10 cellular contexts compared by ENCODE assay signal in the genomic region with DNA sequence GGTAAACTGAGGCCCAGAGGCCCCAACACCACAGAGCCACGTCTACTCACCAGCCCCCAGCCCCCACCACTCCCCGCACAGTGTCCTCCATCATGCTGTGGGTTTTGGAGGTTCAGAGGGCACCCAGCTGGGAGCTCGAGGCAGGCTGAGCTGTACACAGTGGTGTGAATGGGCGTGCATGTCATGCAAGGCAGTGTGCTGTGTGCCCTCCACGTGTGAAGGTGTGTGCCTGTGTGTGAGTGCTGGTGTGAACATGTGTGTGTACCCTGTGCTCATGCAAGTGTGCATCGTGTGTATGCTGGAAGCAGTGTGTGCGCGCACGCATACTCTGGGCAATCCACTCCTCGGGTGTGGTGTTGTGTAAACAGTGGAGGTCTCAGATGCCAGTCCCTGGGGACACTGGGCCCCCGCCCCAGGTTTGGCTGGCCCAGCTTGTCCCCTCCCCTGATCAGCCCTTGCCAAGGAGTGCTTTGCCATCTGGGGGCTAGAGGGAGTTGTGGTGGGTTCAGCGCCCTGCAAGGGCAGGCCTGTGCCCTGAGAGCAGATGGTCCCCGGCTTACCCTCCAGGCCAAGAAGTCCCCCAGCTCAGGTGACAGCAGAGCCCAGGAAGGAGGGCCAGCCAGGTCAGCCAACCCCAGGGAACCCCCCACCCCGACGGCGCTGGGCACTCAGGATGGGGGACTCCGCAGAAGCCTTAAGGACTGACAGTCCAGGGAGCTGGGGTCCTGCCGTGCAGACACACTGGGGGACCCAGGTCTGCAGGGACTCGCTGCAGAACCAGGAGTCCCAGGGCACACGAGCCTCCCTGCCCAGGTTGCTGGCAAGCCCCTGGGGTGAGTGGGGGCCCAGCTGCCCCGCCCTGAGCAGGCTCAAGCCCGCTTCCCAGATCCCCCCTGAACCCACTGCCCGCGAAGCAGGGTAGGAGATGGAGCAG. TPM values are rescaled to one million over a fixed set of nuclear protein-coding genes. Genes with fewer than 3 reads are reported as not detected.
A peak's percentile ranks its signal among the peaks of the same experiment; 100 is the strongest.
DNase-seq lines count a peak whose midpoint lies in the region; ATAC-seq, FAIRE-seq and TF ChIP-seq lines count a peak whose summit lies in the region.
"Had no signal": no experiment of that assay in that cellular context is flagged by ENCODE, and none has a peak within 500 bp of the region (broad histone marks: within the 10 kb centered on the region; RNA-seq: fewer than 3 reads in every experiment).

No MANE protein-coding gene starts in this region.

- peak overlapping the region; percentile 95 for H3K9ac ChIP-seq in HCT116 (ENCODE audit: low read length)

- H3K36me3 ChIP-seq in HCT116 (ENCODE audit: control insufficient read depth in 1 of 2, insufficient read depth in 2 of 2, low read length in 2 of 2) (no peaks in the 10 kb centered on the region), ovary (no peaks in the 10 kb centered on the region)
- H3K36me3 ChIP-seq: HAP-1 had no signal

- CTCF ChIA-PET in CD4-positive, alpha-beta T cell (lab: Charles Lee), result interaction anchor here (1.3 to 3.1 kb wide), 4 partner anchors 24 to 100 kb away, joined by 6 to 49 read pairs (median 24); partner anchors contain the start of gene GPR132
- CTCF ChIA-PET in HCT116 (lab: Charles Lee), result interaction anchor here (1.5 kb wide), 1 partner anchor 263 kb away, joined by 5 read pairs; no protein-coding TSS in a partner anchor

- peak overlapping the region; percentile 76 for H3K4me3 Mint-ChIP-seq in CD4-positive, alpha-beta T cell
- H3K4me3 Mint-ChIP-seq in chondrocyte (ENCODE audit: unreplicated experiment), result no peak overlapping the region

- H3K27me3 ChIP-seq in CD4-positive, alpha-beta T cell (ENCODE audit: control insufficient read depth, insufficient read depth, low read length), result no peaks in the 10 kb centered on the region
- H3K27me3 ChIP-seq in HCT116 (ENCODE audit: insufficient read depth, low read length), result no peaks in the 10 kb centered on the region
- no peaks in the 10 kb centered on the region for H3K27me3 ChIP-seq in ovary

- 84 to 86% (median 84%) methylated on average over 24 of the region's 24 CpGs for WGBS in ovary, 3 donors

- peak overlapping the region in 1 of 2 experiments; percentile 66; a peak in 2 of 4 replicates for H3K4me3 ChIP-seq in HCT116 (replicated peaks in 1 of 2; ENCODE audit: low read depth in 1 of 2, low read length in 2 of 2)
- H3K4me3 ChIP-seq in ovary, result no peak overlapping the region
- H3K4me3 ChIP-seq: HAP-1 had no signal

- TF ChIP-seq EP300 in ovary (IDR thresholded peaks at IDR 0.05), result no peak

- no peak for TF ChIP-seq RAD21 in HCT116 (IDR thresholded peaks at IDR 0.05; ENCODE audit: low read depth)

- H3K36me3 Mint-ChIP-seq in CD4-positive, alpha-beta T cell (ENCODE audit: low read depth), result no peaks in the 10 kb centered on the region
- H3K36me3 Mint-ChIP-seq in chondrocyte (ENCODE audit: low read depth), result no peaks in the 10 kb centered on the region

- H3K9me2 ChIP-seq in HCT116 (ENCODE audit: insufficient read depth), result no peaks in the 10 kb centered on the region

- H3K4me1 ChIP-seq in HCT116 (ENCODE audit: control insufficient read depth in 1 of 2, insufficient read depth in 2 of 2, low read length in 2 of 2) (peaks cover 53 to 77% of the 10 kb centered on the region in 2 experiments), ovary (ENCODE audit: insufficient read depth) (peaks cover 13% of the 10 kb centered on the region)

- peaks cover 18% of the 10 kb centered on the region for H3K4me1 Mint-ChIP-seq in CD4-positive, alpha-beta T cell (ENCODE audit: low read depth)
- peaks cover 48% of the 10 kb centered on the region for H3K4me1 Mint-ChIP-seq in chondrocyte (ENCODE audit: low read depth)

- no peak overlapping the region for H3K27ac Mint-ChIP-seq in CD4-positive, alpha-beta T cell
- peak overlapping the region; percentile 76 for H3K27ac Mint-ChIP-seq in chondrocyte (ENCODE audit: unreplicated experiment)

- no peaks in the 10 kb centered on the region for H3K9me3 Mint-ChIP-seq in CD4-positive, alpha-beta T cell
- H3K9me3 Mint-ChIP-seq in chondrocyte (ENCODE audit: low read depth), result no peaks in the 10 kb centered on the region

- no peak overlapping the region for H3K27ac ChIP-seq in CD4-positive, alpha-beta T cell (ENCODE audit: low read depth, low read length)
- peak overlapping the region; percentile 73 for H3K27ac ChIP-seq in HCT116 (ENCODE audit: low read depth, low read length)
- H3K27ac ChIP-seq in ovary, result no peak overlapping the region

- H3K27me3 Mint-ChIP-seq in CD4-positive, alpha-beta T cell, result no peaks in the 10 kb centered on the region
- H3K27me3 Mint-ChIP-seq in chondrocyte (ENCODE audit: low read depth), result no peaks in the 10 kb centered on the region

- POLR2A ChIA-PET in CD4-positive, alpha-beta T cell (lab: Charles Lee), result interaction anchor here (1.0 to 3.5 kb wide), 3 partner anchors 23 to 212 kb away, joined by 3 to 34 read pairs (median 12); partner anchors contain the start of genes BRF1 and GPR132
- POLR2A ChIA-PET in HCT116 (lab: Charles Lee), result no interaction called here

- DNase-seq in CD4-positive, alpha-beta T cell, result peak in 1 of 10 experiments; percentile 32
- no peak for DNase-seq in HCT116 (ENCODE audit: low read depth, low spot score)
- peak; percentile 82 for DNase-seq in chondrocyte (ENCODE audit: low spot score)
- DNase-seq in ovary, result peak in 4 of 5 donors; percentile 25 to 50 (median 37)
- no peak for DNase-seq in effector CD8-positive, alpha-beta T cell (lab: John Stamatoyannopoulos, UW)
- DNase-seq in NCI-H2196 (lab: John Stamatoyannopoulos, UW; ENCODE audit: unreplicated experiment), result no peak
- DNase-seq in urothelium cell line (ENCODE audit: low spot score), result no peak
- DNase-seq: GF-D8 had no signal

- H3K79me2 ChIP-seq in HCT116 (ENCODE audit: insufficient read depth, low read length), result peaks cover 9% of the 10 kb centered on the region; the same call in 1 of the 2 replicates

- TF ChIP-seq POLR2A in HCT116 (IDR thresholded peaks at IDR 0.05; ENCODE audit: borderline replicate concordance, extremely low read depth, insufficient read depth, insufficient read length) (no peak), ovary (IDR thresholded peaks at IDR 0.05) (no peak)

- no peaks in the 10 kb centered on the region for H3K9me3 ChIP-seq in CD4-positive, alpha-beta T cell (ENCODE audit: control insufficient read depth, low read length)
- no peaks in the 10 kb centered on the region for H3K9me3 ChIP-seq in HCT116 (ENCODE audit: control insufficient read depth in 1 of 2, insufficient read depth in 1 of 2, low read depth in 1 of 2, low read length in 2 of 2)
- H3K9me3 ChIP-seq in ovary, result no peaks in the 10 kb centered on the region
- H3K9me3 ChIP-seq: HAP-1 had no signal

- H2AFZ ChIP-seq in HCT116 (ENCODE audit: low read depth, low read length, poor library complexity, severe bottlenecking), result no peak overlapping the region

- intact Hi-C loops in CD4-positive, alpha-beta T cell (cut with DNase I, micrococcal nuclease), result no loop called here
- intact Hi-C loops in HCT116 (cut with micrococcal nuclease) (loop anchor here (5.0 kb wide), 1 partner anchor 117 kb away; no protein-coding TSS in a partner anchor), ovary (cut with DNase I) (no loop called here)

- no peaks in the 10 kb centered on the region for H4K20me1 ChIP-seq in HCT116 (ENCODE audit: insufficient read depth)

- ATAC-seq in CD4-positive, alpha-beta T cell (ENCODE audit: poor library complexity), result no peak
- no peak for ATAC-seq in HCT116

- peak overlapping the region; percentile 97 for H3K4me2 ChIP-seq in HCT116 (ENCODE audit: low read length)

- no TSS peak for BruUV-seq in HCT116 (replicated peaks; lab: Mats Ljungman, UMichigan)

- no peak for FAIRE-seq in urothelium cell line (lab: Jason Lieb, UNC)

- TF ChIP-seq CTCF in CD4-positive, alpha-beta T cell (IDR thresholded peaks at IDR 0.05), result no peak
- TF ChIP-seq CTCF in HCT116 (IDR thresholded peaks at IDR 0.05 in 2 of 3, conservative IDR thresholded peaks at IDR 0.05 in 1 of 3; ENCODE audit: borderline replicate concordance in 1 of 3, insufficient read depth in 1 of 3, low read depth in 2 of 3, low read length in 2 of 3) (no peak), chondrocyte (IDR thresholded peaks at IDR 0.05) (no peak), ovary (IDR thresholded peaks at IDR 0.05) (no peak)

- RAD21 ChIA-PET in HCT116 (lab: Charles Lee; ENCODE audit: low non-redundant PET in 1 of 2, low total read pairs in 2 of 2, uncharacterized antibody in 2 of 2, unreplicated experiment in 2 of 2), result interaction anchor here in 1 of 2 experiments (1.6 kb wide), 1 partner anchor 263 kb away, joined by 5 read pairs; no protein-coding TSS in a partner anchor

TF ChIP-seq in HCT116, 20 proteins besides CTCF, POLR2A, EP300 and RAD21:
- no peak for TF ChIP-seq ZBTB33 (IDR thresholded peaks at IDR 0.05; ENCODE audit: extremely low read depth, insufficient replicate concordance, low read length)

RNA-seq across cellular contexts. Expression of gene GPR132, which starts 23.8 kb away (rescaled TPM):
- total RNA-seq in CD4-positive, alpha-beta T cell, result 10 to 100 TPM; 64.4 to 66.7 TPM
- total RNA-seq in HCT116 (2021; ENCODE audit: unreplicated experiment), result 0.10 TPM
- polyA plus RNA-seq in HCT116 (2012), result 0.03 TPM in 1 of 2 replicates, not detected in the other
- total RNA-seq in chondrocyte, result 0.23 to 0.48 TPM (median 0.30 TPM) in 3 replicates
- 1 to 10 TPM in 1 of 7 donors, under 1 TPM in 6; 0.35 to 2.0 (median 0.79) TPM for total RNA-seq in ovary
- under 1 TPM; 0.27 to 0.45 TPM for polyA plus RNA-seq in ovary
- total RNA-seq: SK-MEL-5 had no signal

Comparison
In these comparisons a context has a peak if more than half of its experiments do, and no peak if none do; other contexts are left out.
1. DNase-seq: peak in chondrocyte (single experiment) and ovary (4 of 5); none in HCT116 (single experiment), effector CD8-positive, alpha-beta T cell (single experiment), NCI-H2196 (single experiment) and urothelium cell line (single experiment).
2. RNA of gene GPR132, which starts 23.8 kb away (total RNA-seq): 64.4 to 66.7 TPM in CD4-positive, alpha-beta T cell; 0.35 to 2.0 TPM in ovary, 0.23 to 0.48 TPM in chondrocyte and 0.10 TPM in HCT116 (single experiment); every median in the first group is over 10 times any median in the second.